Comparison of ENCODE assay signal across 1 cellular context in genomic region chr11:33617672-33618362, GRCh38.
TF ChIP-seq lines count a peak whose summit lies in the region.

No MANE protein-coding gene starts in this region.

TF ChIP-seq in HEK293, 187 proteins besides CTCF, POLR2A, EP300 and RAD21 (continued from another document):
- no peak for TF ChIP-seq ZNF521 (tag by site-specific recombination; IDR thresholded peaks at IDR 0.05)
- 0 out of 2 replicates have a peak, but pooled peaks have one; percentile 18 for TF ChIP-seq ZFHX2 (tag by site-specific recombination; conservative IDR thresholded peaks at IDR 0.05)
- TF ChIP-seq ZSCAN30 (tag by site-specific recombination; IDR thresholded peaks at IDR 0.05) = no peak
- peak; percentile 91 for TF ChIP-seq ZNF366 (tag by site-specific recombination; conservative IDR thresholded peaks at IDR 0.05)
- TF ChIP-seq, protein P1, sequence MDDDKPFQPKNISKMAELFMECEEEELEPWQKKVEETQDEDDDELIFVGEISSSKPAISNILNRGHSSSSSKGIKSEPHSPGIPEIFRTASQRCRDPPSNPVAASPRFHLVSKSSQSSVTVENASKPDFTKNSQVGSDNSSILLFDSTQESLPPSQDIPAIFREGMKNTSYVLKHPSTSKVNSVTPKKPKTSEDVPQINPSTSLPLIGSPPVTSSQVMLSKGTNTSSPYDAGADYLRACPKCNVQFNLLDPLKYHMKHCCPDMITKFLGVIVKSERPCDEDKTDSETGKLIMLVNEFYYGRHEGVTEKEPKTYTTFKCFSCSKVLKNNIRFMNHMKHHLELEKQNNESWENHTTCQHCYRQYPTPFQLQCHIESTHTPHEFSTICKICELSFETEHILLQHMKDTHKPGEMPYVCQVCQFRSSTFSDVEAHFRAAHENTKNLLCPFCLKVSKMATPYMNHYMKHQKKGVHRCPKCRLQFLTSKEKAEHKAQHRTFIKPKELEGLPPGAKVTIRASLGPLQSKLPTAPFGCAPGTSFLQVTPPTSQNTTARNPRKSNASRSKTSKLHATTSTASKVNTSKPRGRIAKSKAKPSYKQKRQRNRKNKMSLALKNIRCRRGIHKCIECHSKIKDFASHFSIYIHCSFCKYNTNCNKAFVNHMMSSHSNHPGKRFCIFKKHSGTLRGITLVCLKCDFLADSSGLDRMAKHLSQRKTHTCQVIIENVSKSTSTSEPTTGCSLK (tag by site-specific recombination; IDR thresholded peaks at IDR 0.05) = no peak
TF ChIP-seq in HEK293: peak in this region for 2.
